ENCODE assay signal across 14 cellular contexts in the genomic region with DNA sequence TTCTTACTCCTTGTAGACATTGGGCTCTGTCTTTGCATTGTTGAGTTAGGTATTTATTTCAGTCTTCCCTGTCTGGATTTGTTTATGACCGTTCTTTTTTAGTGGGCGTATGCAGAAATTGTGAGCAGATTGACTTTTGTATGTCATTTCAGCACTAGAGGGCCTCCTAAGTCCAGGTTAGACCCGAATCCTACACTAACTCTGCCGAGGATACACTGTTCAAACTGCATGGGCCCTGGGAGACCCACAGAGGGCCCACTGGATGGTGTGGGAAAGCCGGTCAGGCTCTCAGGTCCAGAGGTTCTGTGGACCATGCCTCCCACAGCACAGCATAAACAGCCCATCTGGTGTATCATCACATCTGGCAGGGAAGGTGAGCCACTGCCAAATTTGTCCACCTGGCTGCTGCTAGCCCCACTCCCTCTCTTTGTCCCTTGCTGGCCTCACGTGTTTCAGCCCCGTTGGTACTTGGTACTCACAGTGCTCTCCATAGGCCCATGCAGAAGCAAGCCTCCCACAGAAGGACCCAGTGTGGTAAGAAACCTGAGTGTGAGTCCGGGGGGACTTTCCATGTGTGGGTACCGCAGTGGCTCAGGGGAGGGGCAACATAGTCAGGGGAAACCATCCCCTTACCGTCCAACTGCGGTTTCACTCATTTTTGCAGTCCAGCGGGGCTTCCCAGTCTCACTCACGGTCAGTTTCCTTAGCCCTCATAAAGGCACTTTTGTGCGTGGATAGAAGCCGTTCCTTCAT.
DNase-seq lines count a peak whose midpoint lies in the region; ATAC-seq and TF ChIP-seq lines count a peak whose summit lies in the region.
"Had no signal": no experiment of that assay in that cellular context is flagged by ENCODE, and none has a peak within 500 bp of the region (broad histone marks: within the 10 kb centered on the region; RNA-seq: fewer than 3 reads in every experiment).

No MANE protein-coding gene starts in this region.

- TF ChIP-seq CTCF in SK-N-SH (IDR thresholded peaks at IDR 0.05) (no peak; the same call in 1 of the 2 replicates), neural crest cell (conservative IDR thresholded peaks at IDR 0.05) (peak; percentile 17), body of pancreas (IDR thresholded peaks at IDR 0.05) (no peak)

- TF ChIP-seq POLR2A in body of pancreas (IDR thresholded peaks at IDR 0.05), result no peak

- CTCF ChIA-PET in SK-N-SH (lab: Yijun Ruan, JAX), result no interaction called here

- H3K27me3 ChIP-seq in SK-N-SH (ENCODE audit: insufficient read depth) (no peaks in the 10 kb centered on the region; the same call in 1 of the 2 replicates), body of pancreas (no peaks in the 10 kb centered on the region)

- no peak for DNase-seq in SK-N-SH
- DNase-seq in T-helper 17 cell, result no peak
- DNase-seq in neural crest cell (ENCODE audit: low read depth, low spot score), result no peak
- DNase-seq in NCI-H446 (lab: John Stamatoyannopoulos, UW), result no peak
- no peak for DNase-seq in body of pancreas
- DNase-seq: activated CD4-positive, alpha-beta T cell treated with anti-CD3 and anti-CD28 coated beads for 4 hours; anterior cingulate cortex; NCI-H1930; transverse colon had no signal

- no peak overlapping the region for H3K9ac ChIP-seq in SK-N-SH

- H3K4me1 Mint-ChIP-seq in T-helper 17 cell (peaks cover 17% of the 10 kb centered on the region), neural crest cell (no peaks in the 10 kb centered on the region)

- POLR2A ChIA-PET in SK-N-SH (lab: Yijun Ruan, JAX), result no interaction called here

- no peaks in the 10 kb centered on the region for H3K9me2 ChIP-seq in SK-N-SH

- H3K27ac Mint-ChIP-seq in T-helper 17 cell (peak overlapping the region; percentile 27), neural crest cell (ENCODE audit: unreplicated experiment) (no peak overlapping the region)

- no peaks in the 10 kb centered on the region for H3K4me1 ChIP-seq in SK-N-SH (ENCODE audit: control insufficient read depth in 1 of 2, insufficient read depth in 2 of 2, low read depth in 1 of 2, low read length in 1 of 2)
- peaks cover 7% of the 10 kb centered on the region for H3K4me1 ChIP-seq in body of pancreas

- ATAC-seq in SK-N-SH treated with all-trans-retinoic acid at 6 μM for 48 hours, result peak; percentile 47; the same call in 1 of the 3 replicates
- ATAC-seq in HG02759 (IDR thresholded peaks at IDR 0.05; ENCODE audit: unreplicated experiment), result peak; percentile 76
- no peak for ATAC-seq in T-helper 17 cell
- no peak for ATAC-seq in HG03432 (IDR thresholded peaks at IDR 0.05; ENCODE audit: unreplicated experiment)
- no peak for ATAC-seq in body of pancreas
- ATAC-seq: Right ventricle myocardium inferior had no signal

- TF ChIP-seq EP300 in SK-N-SH (IDR thresholded peaks at IDR 0.05; ENCODE audit: borderline replicate concordance in 1 of 2, low read depth in 1 of 2, low read length in 1 of 2), result no peak

- no peaks in the 10 kb centered on the region for H3F3A ChIP-seq in SK-N-SH (replicated peaks; ENCODE audit: insufficient read depth)

- H3K9me3 Mint-ChIP-seq in neural crest cell, result peaks cover 3% of the 10 kb centered on the region

- H3K9me3 ChIP-seq in SK-N-SH (no peaks in the 10 kb centered on the region), T-helper 17 cell (ENCODE audit: control insufficient read depth, low read length, poor library complexity, severe bottlenecking) (peaks cover 10% of the 10 kb centered on the region), body of pancreas (no peaks in the 10 kb centered on the region)
- H3K9me3 ChIP-seq: transverse colon had no signal

- H3K4me3 ChIP-seq in SK-N-SH (ENCODE audit: low read depth in 2 of 2, low read length in 1 of 2), result no peak overlapping the region
- H3K4me3 ChIP-seq in body of pancreas, result no peak overlapping the region
- H3K4me3 ChIP-seq: esophagus muscularis mucosa, transverse colon had no signal

- intact Hi-C loops in body of pancreas (cut with DNase I), result loop anchor here (10.0 kb wide), 1 partner anchor 676 kb away; no protein-coding TSS in a partner anchor

- TF ChIP-seq RAD21 in SK-N-SH (IDR thresholded peaks at IDR 0.05; ENCODE audit: low read length), result no peak

- no peaks in the 10 kb centered on the region for H3K36me3 ChIP-seq in SK-N-SH (replicated peaks in 1 of 2; ENCODE audit: control insufficient read depth in 1 of 2, insufficient read depth in 2 of 2, low read length in 1 of 2)
- no peaks in the 10 kb centered on the region for H3K36me3 ChIP-seq in body of pancreas (replicated peaks in 1 of 2; ENCODE audit: insufficient read depth in 1 of 2, low read depth in 2 of 2)

- H3K36me3 Mint-ChIP-seq in T-helper 17 cell (ENCODE audit: low read depth), result peaks cover 20% of the 10 kb centered on the region
- H3K36me3 Mint-ChIP-seq in neural crest cell (ENCODE audit: low read depth), result peaks cover 3% of the 10 kb centered on the region

- WGBS in SK-N-SH (ENCODE audit: low lambda C conversion rate), result 38% methylated on average over 11 of the region's 15 CpGs
- WGBS in body of pancreas, 2 donors, result 66 to 71% methylated on average over 12 to 15 of the region's 15 CpGs

- H2AFZ ChIP-seq in SK-N-SH (ENCODE audit: low read depth), result no peak overlapping the region

- H3K27me3 Mint-ChIP-seq in T-helper 17 cell (no peaks in the 10 kb centered on the region), neural crest cell (ENCODE audit: low read depth) (no peaks in the 10 kb centered on the region)

- no peak overlapping the region for H3K4me3 Mint-ChIP-seq in T-helper 17 cell
- no peak overlapping the region for H3K4me3 Mint-ChIP-seq in neural crest cell

- H3K27ac ChIP-seq in SK-N-SH (ENCODE audit: low read depth in 2 of 2, low read length in 1 of 2) (no peak overlapping the region), body of pancreas (no peak overlapping the region)
- H3K27ac ChIP-seq: esophagus muscularis mucosa, transverse colon had no signal

- H3K4me2 ChIP-seq in SK-N-SH, result no peak overlapping the region

- H3K79me2 ChIP-seq in SK-N-SH (ENCODE audit: insufficient read depth), result no peaks in the 10 kb centered on the region

- H4K20me1 ChIP-seq in SK-N-SH (ENCODE audit: insufficient read depth), result no peaks in the 10 kb centered on the region

TF ChIP-seq in SK-N-SH treated with all-trans-retinoic acid at 6 μM for 48 hours, 23 proteins besides CTCF, POLR2A, EP300 and RAD21:
- TF ChIP-seq ZNF70 (CRISPR knock-in tag; IDR thresholded peaks at IDR 0.05) (no peak), OSR1 (CRISPR knock-in tag; IDR thresholded peaks at IDR 0.05) (no peak), ZFP30 (CRISPR knock-in tag; IDR thresholded peaks at IDR 0.05) (no peak), TCF4 (CRISPR knock-in tag; IDR thresholded peaks at IDR 0.05; ENCODE audit: borderline replicate concordance) (no peak), ARNTL (CRISPR knock-in tag; IDR thresholded peaks at IDR 0.05; ENCODE audit: borderline replicate concordance, low read depth) (no peak), CSDC2 (CRISPR knock-in tag; IDR thresholded peaks at IDR 0.05) (no peak), ZNF8 (CRISPR knock-in tag; IDR thresholded peaks at IDR 0.05) (no peak), ISL1 (CRISPR knock-in tag; IDR thresholded peaks at IDR 0.05) (no peak), BACH2 (CRISPR knock-in tag; IDR thresholded peaks at IDR 0.05; ENCODE audit: borderline replicate concordance) (no peak), ZFP3 (CRISPR knock-in tag; IDR thresholded peaks at IDR 0.05) (no peak), ZNF565 (CRISPR knock-in tag; conservative IDR thresholded peaks at IDR 0.05; ENCODE audit: low read depth) (no peak), PPARA (CRISPR knock-in tag; IDR thresholded peaks at IDR 0.05; ENCODE audit: borderline replicate concordance) (no peak)
- TF ChIP-seq, protein P1, sequence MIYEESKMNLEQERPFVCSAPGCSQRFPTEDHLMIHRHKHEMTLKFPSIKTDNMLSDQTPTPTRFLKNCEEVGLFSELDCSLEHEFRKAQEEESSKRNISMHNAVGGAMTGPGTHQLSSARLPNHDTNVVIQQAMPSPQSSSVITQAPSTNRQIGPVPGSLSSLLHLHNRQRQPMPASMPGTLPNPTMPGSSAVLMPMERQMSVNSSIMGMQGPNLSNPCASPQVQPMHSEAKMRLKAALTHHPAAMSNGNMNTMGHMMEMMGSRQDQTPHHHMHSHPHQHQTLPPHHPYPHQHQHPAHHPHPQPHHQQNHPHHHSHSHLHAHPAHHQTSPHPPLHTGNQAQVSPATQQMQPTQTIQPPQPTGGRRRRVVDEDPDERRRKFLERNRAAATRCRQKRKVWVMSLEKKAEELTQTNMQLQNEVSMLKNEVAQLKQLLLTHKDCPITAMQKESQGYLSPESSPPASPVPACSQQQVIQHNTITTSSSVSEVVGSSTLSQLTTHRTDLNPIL (CRISPR knock-in tag; IDR thresholded peaks at IDR 0.05; ENCODE audit: low read depth), result no peak

TF ChIP-seq in SK-N-SH, 30 proteins besides CTCF, POLR2A, EP300 and RAD21:
- TF ChIP-seq EZH2phosphoT487 (IDR thresholded peaks at IDR 0.05; ENCODE audit: borderline replicate concordance, low read depth), result no peak
- TF ChIP-seq NFIC (IDR thresholded peaks at IDR 0.05; ENCODE audit: borderline replicate concordance), result no peak
- TF ChIP-seq TAF1 (IDR thresholded peaks at IDR 0.05; ENCODE audit: borderline replicate concordance, low read depth, low read length), result no peak
- no peak for TF ChIP-seq ELF1 (IDR thresholded peaks at IDR 0.05)
- no peak for TF ChIP-seq CHD2 (IDR thresholded peaks at IDR 0.05; ENCODE audit: low read length, partially characterized antibody)
- TF ChIP-seq FOXM1 (IDR thresholded peaks at IDR 0.05; ENCODE audit: low read depth), result no peak
- TF ChIP-seq JUND (IDR thresholded peaks at IDR 0.05), result no peak
- no peak for TF ChIP-seq FOSL2 (IDR thresholded peaks at IDR 0.05; ENCODE audit: borderline replicate concordance, low read depth)

Comparison
In these comparisons a context has a peak if more than half of its experiments do, and no peak if none do; other contexts are left out.
1. ATAC-seq: peak in SK-N-SH treated with all-trans-retinoic acid at 6 μM for 48 hours (single experiment) and HG02759 (single experiment); none in T-helper 17 cell (single experiment), HG03432 (single experiment) and body of pancreas (single experiment).